ENCODE assay signal across 11 cellular contexts in the genomic region with DNA sequence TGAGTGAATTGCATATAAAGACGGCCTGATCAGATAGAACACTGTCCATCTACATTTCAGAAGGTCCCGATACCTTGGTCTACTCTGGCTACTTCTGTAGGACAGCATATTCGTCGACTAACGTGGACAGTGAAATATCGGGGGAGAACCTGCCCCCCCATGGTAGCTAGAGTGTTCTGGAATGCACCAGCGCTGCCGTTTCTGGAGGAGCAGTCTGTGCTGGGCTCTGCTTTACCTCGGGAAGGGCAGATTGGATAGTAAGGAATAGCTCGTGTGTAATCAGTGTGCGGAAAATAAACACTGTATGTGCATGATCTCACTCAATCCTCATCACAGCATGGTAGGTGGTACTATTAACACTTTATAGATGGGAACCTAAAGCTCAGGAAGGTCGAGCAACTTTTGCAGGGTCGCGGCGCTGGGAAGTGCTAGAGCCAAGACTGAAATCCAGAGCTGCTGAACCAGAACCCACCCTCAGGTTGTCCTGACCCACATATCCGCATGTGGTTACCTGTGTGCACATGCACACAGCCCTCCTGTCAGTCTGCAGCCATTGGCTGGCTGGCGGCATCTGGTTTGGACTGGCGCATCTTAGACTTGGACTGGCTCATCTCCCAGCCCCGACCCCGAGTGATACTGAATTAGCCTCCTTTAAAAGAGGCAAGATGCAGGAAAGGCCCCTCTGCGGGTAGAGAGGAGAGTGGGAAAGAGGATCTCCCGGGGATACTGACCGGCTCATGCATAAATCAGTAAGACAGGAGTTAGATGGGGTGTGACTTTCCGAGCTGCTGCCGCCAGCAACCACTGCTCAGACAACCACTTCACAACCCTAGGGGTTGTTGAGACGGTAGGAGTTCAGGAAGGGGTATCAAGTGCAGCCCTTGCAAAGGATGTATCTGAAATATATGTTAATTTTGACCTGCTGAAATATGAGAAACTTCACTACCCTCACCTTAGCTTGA.
DNase-seq lines count a peak whose midpoint lies in the region; ATAC-seq and TF ChIP-seq lines count a peak whose summit lies in the region.
"Had no signal": no experiment of that assay in that cellular context is flagged by ENCODE, and none has a peak within 500 bp of the region (broad histone marks: within the 10 kb centered on the region; RNA-seq: fewer than 3 reads in every experiment).

No MANE protein-coding gene starts in this region.

- no peak overlapping the region for H2AFZ ChIP-seq in hepatocyte

- no peak for DNase-seq in T-helper 1 cell
- DNase-seq in T-helper 17 cell = no peak
- no peak for DNase-seq in hepatocyte (ENCODE audit: low spot score)
- DNase-seq in stimulated activated effector memory CD8-positive, alpha-beta T cell treated with anti-CD3 and anti-CD28 coated beads, Interleukin-12 subunit alpha, Interleukin-12 subunit beta, amount 100 ng/mL, for 72 hours (ENCODE audit: low spot score in 2 of 2) = no peak
- DNase-seq in cortex of kidney (lab: John Stamatoyannopoulos, UW) = no peak
- DNase-seq in pons (ENCODE audit: low spot score) = no peak
- DNase-seq: lower lobe of right lung had no signal

- H3K27me3 Mint-ChIP-seq in T-helper 1 cell treated with Interleukin-12 subunit alpha and Interleukin-12 subunit beta and Interleukin-4 antibody, amounts not matched to agents 30 μg/mL and 1 μg/mL, for 36 hours (ENCODE audit: low read depth) = no peaks in the 10 kb centered on the region
- H3K27me3 Mint-ChIP-seq in T-helper 17 cell = no peaks in the 10 kb centered on the region

- WGBS in hepatocyte (ENCODE audit: low lambda C conversion rate, missing lambda C conversion rate) = 87% methylated on average over 26 of the region's 26 CpGs

- peaks cover 10% of the 10 kb centered on the region for H3K4me1 ChIP-seq in hepatocyte (ENCODE audit: insufficient read depth)

- peaks cover 78% of the 10 kb centered on the region for H3K36me3 Mint-ChIP-seq in T-helper 1 cell treated with Interleukin-12 subunit alpha and Interleukin-12 subunit beta and Interleukin-4 antibody, amounts not matched to agents 30 μg/mL and 1 μg/mL, for 36 hours (ENCODE audit: low read depth)
- H3K36me3 Mint-ChIP-seq in T-helper 17 cell (ENCODE audit: low read depth) = peaks cover 12% of the 10 kb centered on the region
- H3K36me3 Mint-ChIP-seq in stimulated activated effector memory CD8-positive, alpha-beta T cell treated with anti-CD3 and anti-CD28 coated beads, Interleukin-12 subunit alpha, Interleukin-12 subunit beta, amount 100 ng/mL, for 72 hours = peaks cover 91% of the 10 kb centered on the region

- H3K9me3 Mint-ChIP-seq in T-helper 1 cell treated with Interleukin-12 subunit alpha and Interleukin-12 subunit beta and Interleukin-4 antibody, amounts not matched to agents 30 μg/mL and 1 μg/mL, for 36 hours = peaks cover 3% of the 10 kb centered on the region
- H3K9me3 Mint-ChIP-seq in stimulated activated effector memory CD8-positive, alpha-beta T cell treated with anti-CD3 and anti-CD28 coated beads, Interleukin-12 subunit alpha, Interleukin-12 subunit beta, amount 100 ng/mL, for 72 hours = peaks cover 3% of the 10 kb centered on the region

- H3K27ac Mint-ChIP-seq in T-helper 1 cell treated with Interleukin-12 subunit alpha and Interleukin-12 subunit beta and Interleukin-4 antibody, amounts not matched to agents 30 μg/mL and 1 μg/mL, for 36 hours = peak overlapping the region; percentile 99
- H3K27ac Mint-ChIP-seq in T-helper 17 cell = peak overlapping the region; percentile 97
- peak overlapping the region; percentile 99 for H3K27ac Mint-ChIP-seq in stimulated activated effector memory CD8-positive, alpha-beta T cell treated with anti-CD3 and anti-CD28 coated beads, Interleukin-12 subunit alpha, Interleukin-12 subunit beta, amount 100 ng/mL, for 72 hours

- no peak for TF ChIP-seq CTCF in hepatocyte (IDR thresholded peaks at IDR 0.05; ENCODE audit: poor library complexity)

- ATAC-seq in T-helper 17 cell (no peak), GM18517 (IDR thresholded peaks at IDR 0.05; ENCODE audit: unreplicated experiment) (no peak)
- no peak for ATAC-seq in stimulated activated effector memory CD8-positive, alpha-beta T cell treated with anti-CD3 and anti-CD28 coated beads, Interleukin-12 subunit alpha, Interleukin-12 subunit beta, amount 100 ng/mL, for 72 hours

- no peaks in the 10 kb centered on the region for H3K9me3 ChIP-seq in T-helper 17 cell (ENCODE audit: control insufficient read depth, low read length, poor library complexity, severe bottlenecking)
- H3K9me3 ChIP-seq in hepatocyte (ENCODE audit: low read depth) = no peaks in the 10 kb centered on the region
- H3K9me3 ChIP-seq: lower lobe of right lung had no signal

- no peaks in the 10 kb centered on the region for H3K36me3 ChIP-seq in hepatocyte (replicated peaks; ENCODE audit: insufficient read depth, low read depth)
- H3K36me3 ChIP-seq: cardiac muscle cell had no signal

- no peaks in the 10 kb centered on the region for H3K27me3 ChIP-seq in hepatocyte
- H3K27me3 ChIP-seq: cardiac muscle cell had no signal

- H3K79me2 ChIP-seq in hepatocyte = no peaks in the 10 kb centered on the region

- H3K4me3 ChIP-seq in hepatocyte = no peak overlapping the region
- H3K4me3 ChIP-seq: cardiac muscle cell, lower lobe of right lung had no signal

- peak overlapping the region; percentile 85 for H3K4me3 Mint-ChIP-seq in T-helper 1 cell treated with Interleukin-12 subunit alpha and Interleukin-12 subunit beta and Interleukin-4 antibody, amounts not matched to agents 30 μg/mL and 1 μg/mL, for 36 hours
- H3K4me3 Mint-ChIP-seq in T-helper 17 cell = peak overlapping the region; percentile 93
- H3K4me3 Mint-ChIP-seq in stimulated activated effector memory CD8-positive, alpha-beta T cell treated with anti-CD3 and anti-CD28 coated beads, Interleukin-12 subunit alpha, Interleukin-12 subunit beta, amount 100 ng/mL, for 72 hours = peak overlapping the region; percentile 61

- peaks cover 90% of the 10 kb centered on the region for H3K4me1 Mint-ChIP-seq in T-helper 1 cell treated with Interleukin-12 subunit alpha and Interleukin-12 subunit beta and Interleukin-4 antibody, amounts not matched to agents 30 μg/mL and 1 μg/mL, for 36 hours (ENCODE audit: low read depth)
- peaks cover 85% of the 10 kb centered on the region for H3K4me1 Mint-ChIP-seq in T-helper 17 cell
- H3K4me1 Mint-ChIP-seq in stimulated activated effector memory CD8-positive, alpha-beta T cell treated with anti-CD3 and anti-CD28 coated beads, Interleukin-12 subunit alpha, Interleukin-12 subunit beta, amount 100 ng/mL, for 72 hours = peaks cover 98% of the 10 kb centered on the region

- H3K27ac ChIP-seq in hepatocyte = no peak overlapping the region
- H3K27ac ChIP-seq: KMS-11 had no signal

- peak overlapping the region; percentile 28 for H3K4me2 ChIP-seq in hepatocyte
- H3K4me2 ChIP-seq: KMS-11 had no signal

- no peaks in the 10 kb centered on the region for H3K9me2 ChIP-seq in hepatocyte (replicated peaks; ENCODE audit: insufficient read depth)

- H4K20me1 ChIP-seq in hepatocyte (ENCODE audit: insufficient read depth, poor library complexity, severe bottlenecking) = no peaks in the 10 kb centered on the region
